8 cellular contexts compared by ENCODE assay signal in genomic region chr11:119100246-119100959, GRCh38. TPM values are rescaled to one million over a fixed set of nuclear protein-coding genes. Genes with fewer than 3 reads are reported as not detected.
A peak's percentile ranks its signal among the peaks of the same experiment; 100 is the strongest.
DNase-seq lines count a peak whose midpoint lies in the region; ATAC-seq, FAIRE-seq and TF ChIP-seq lines count a peak whose summit lies in the region.

No MANE protein-coding gene starts in this region.

- TF ChIP-seq CTCF in cardiac muscle cell (IDR thresholded peaks at IDR 0.05; ENCODE audit: low read depth, low read length) (peak; percentile 54), ascending aorta (IDR thresholded peaks at IDR 0.05) (peak in 1 of 3 experiments; percentile 23), HepG2 (CRISPR knock-in tag; IDR thresholded peaks at IDR 0.05) (peak; percentile 73), vagina (IDR thresholded peaks at IDR 0.05) (no peak), testis (IDR thresholded peaks at IDR 0.05) (peak in 1 of 3 experiments; percentile 17)

- no peaks in the 10 kb centered on the region for H3K9me3 ChIP-seq in cardiac muscle cell (ENCODE audit: low read depth)
- no peaks in the 10 kb centered on the region for H3K9me3 ChIP-seq in ascending aorta
- no peaks in the 10 kb centered on the region for H3K9me3 ChIP-seq in HepG2 (ENCODE audit: low read length)
- H3K9me3 ChIP-seq in vagina = no peaks in the 10 kb centered on the region
- H3K9me3 ChIP-seq in testis = no peaks in the 10 kb centered on the region

- BruUV-seq in HepG2 (replicated peaks; lab: Mats Ljungman, UMichigan) = no TSS peak

- POLR2A ChIA-PET in HepG2 (lab: Yijun Ruan, JAX) = interaction anchor here (0.9 to 1.5 kb wide), 2 partner anchors 8 to 15 kb away, joined by 3 to 9 read pairs; partner anchors contain the start of gene HMBS

- peak overlapping the region; percentile 96 for H3K4me2 ChIP-seq in HepG2 (ENCODE audit: low read depth, low read length)

- CTCF ChIA-PET in HepG2 (lab: Yijun Ruan, JAX; ENCODE audit: low intra/inter-chr PET ratio, low total read pairs) = interaction anchor here (1.1 kb wide), 1 partner anchor 34 kb away, joined by 3 read pairs; no protein-coding TSS in a partner anchor

- TF ChIP-seq RAD21 in HepG2 (CRISPR knock-in tag; IDR thresholded peaks at IDR 0.05) = no peak

- 23% methylated on average over 11 of the region's 11 CpGs for WGBS in HepG2 (ENCODE audit: low lambda C conversion rate)
- 49 to 50% methylated on average over 11 of the region's 11 CpGs for WGBS in testis, 2 donors

- H3K9ac ChIP-seq in HepG2 (ENCODE audit: insufficient read depth, low read depth, low read length) = peak overlapping the region; percentile 93

- ATAC-seq in Right ventricle myocardium inferior (no peak), HepG2 (peak; percentile 13)

- peaks cover 15% of the 10 kb centered on the region for H3K79me2 ChIP-seq in HepG2 (ENCODE audit: insufficient read depth, low read length)

- DNase-seq in cardiac muscle cell (ENCODE audit: low read depth in 1 of 2, low spot score in 1 of 2) = peak in 1 of 2 donors; percentile 61
- DNase-seq in Right ventricle myocardium inferior (ENCODE audit: missing footprints) = no peak
- DNase-seq in NCI-H2081 (lab: John Stamatoyannopoulos, UW) = peak; percentile 33 to 65
- no peak for DNase-seq in ascending aorta (ENCODE audit: low spot score in 2 of 2)
- DNase-seq in HepG2 (ENCODE audit: low spot score) = peak; percentile 62
- DNase-seq in vagina (ENCODE audit: extremely low spot score in 2 of 2) = no peak
- DNase-seq in H54 (ENCODE audit: insufficient read length, low spot score) = no peak
- no peak for DNase-seq in testis

- no peak overlapping the region for H2AFZ ChIP-seq in HepG2 (ENCODE audit: low read length)

- TF ChIP-seq POLR2A in HepG2 (IDR thresholded peaks at IDR 0.05; ENCODE audit: insufficient read depth in 1 of 2, low read depth in 2 of 2, low read length in 2 of 2) (no peak), vagina (IDR thresholded peaks at IDR 0.05) (no peak), H54 (IDR thresholded peaks at IDR 0.05; ENCODE audit: low read depth, low read length) (no peak), testis (IDR thresholded peaks at IDR 0.05) (no peak)

- H3K36me3 ChIP-seq in cardiac muscle cell (peaks cover 22% of the 10 kb centered on the region), ascending aorta (peaks cover 18 to 24% of the 10 kb centered on the region in 2 donors), HepG2 (replicated peaks in 1 of 2; ENCODE audit: control insufficient read depth in 1 of 2, insufficient read depth in 2 of 2, low read length in 2 of 2) (peaks cover 10 to 26% of the 10 kb centered on the region in 2 experiments; a peak in 4 of 5 replicates), vagina (peaks cover 0 to 21% of the 10 kb centered on the region in 2 donors), testis (ENCODE audit: low read depth, missing control alignments) (no peaks in the 10 kb centered on the region)

- TF ChIP-seq EP300 in HepG2 (IDR thresholded peaks at IDR 0.05; ENCODE audit: low read depth in 2 of 2, low read length in 2 of 2) (no peak), HepG2 (CRISPR knock-in tag; IDR thresholded peaks at IDR 0.05; ENCODE audit: borderline replicate concordance) (no peak)

- peak overlapping the region; percentile 51 for H3K4me3 ChIP-seq in cardiac muscle cell
- H3K4me3 ChIP-seq in ascending aorta = peak overlapping the region; percentile 75 to 89
- peak overlapping the region; percentile 77 to 91 (median 86) for H3K4me3 ChIP-seq in HepG2 (replicated peaks in 1 of 3; ENCODE audit: insufficient read depth in 1 of 3, low read depth in 2 of 3, low read length in 3 of 3)
- H3K4me3 ChIP-seq in vagina = peak overlapping the region; percentile 71 to 96
- H3K4me3 ChIP-seq in testis = peak overlapping the region in 1 of 2 donors; percentile 85

- intact Hi-C loops in Right ventricle myocardium inferior (cut with DNase I) (loop anchor here (5.0 kb wide), 1 partner anchor 173 kb away; the partner anchor contains the start of gene BCL9L), ascending aorta (cut with DNase I) (loop anchor here (5.0 to 10.0 kb wide), 2 partner anchors 217 to 666 kb away; partner anchors contain the start of genes KMT2A and MCAM), HepG2 (cut with micrococcal nuclease; ENCODE audit: unreplicated experiment) (loop anchor here (2.0 kb wide), 1 partner anchor 20 kb away; the partner anchor contains the start of gene HINFP), vagina (cut with DNase I) (loop anchor here (10.0 kb wide), 1 partner anchor 234 kb away; the partner anchor contains the start of gene RNF26), testis (cut with DNase I; ENCODE audit: low total_unique reads) (no loop called here)

- no peaks in the 10 kb centered on the region for H4K20me1 ChIP-seq in HepG2 (ENCODE audit: insufficient read depth, low read length)

- peaks cover 10% of the 10 kb centered on the region for H3K4me1 ChIP-seq in cardiac muscle cell (ENCODE audit: low read depth)
- peaks cover 15 to 22% of the 10 kb centered on the region in 2 donors for H3K4me1 ChIP-seq in ascending aorta
- peaks cover 32% of the 10 kb centered on the region for H3K4me1 ChIP-seq in HepG2 (ENCODE audit: insufficient read depth, low read length)
- H3K4me1 ChIP-seq in vagina = peaks cover 39% of the 10 kb centered on the region
- peaks cover 32% of the 10 kb centered on the region for H3K4me1 ChIP-seq in testis

- H3K27me3 ChIP-seq in cardiac muscle cell (no peaks in the 10 kb centered on the region), ascending aorta (no peaks in the 10 kb centered on the region), HepG2 (ENCODE audit: control insufficient read depth in 1 of 2, insufficient read depth in 2 of 2, low read length in 2 of 2) (no peaks in the 10 kb centered on the region; a peak in 1 of 5 replicates), vagina (no peaks in the 10 kb centered on the region), testis (no peaks in the 10 kb centered on the region)

- H3K27ac ChIP-seq in cardiac muscle cell (peak overlapping the region; percentile 97), ascending aorta (no peak overlapping the region), HepG2 (ENCODE audit: extremely low read length, insufficient read depth, low read length) (peak overlapping the region; percentile 97), vagina (no peak overlapping the region), testis (no peak overlapping the region)

- FAIRE-seq in HepG2 (lab: Jason Lieb, UNC) = peak; percentile 69
- no peak for FAIRE-seq in H54 (lab: Jason Lieb, UNC)

- in situ Hi-C loops in HepG2 (cut with HindIII; ENCODE audit: extremely low pct_ligation_motif_present, low pct_unique_long_range_greater_than_20kb) = no loop called here

RNA-seq across cellular contexts. Expression of gene DPAGT1, which starts 1.2 kb away (rescaled TPM):
- total RNA-seq in cardiac muscle cell (31.4 and 36.0 TPM in 2 replicates), Right ventricle myocardium inferior (21.1 TPM), ascending aorta (61.9 TPM), HepG2 (2016; rRNA removed; fragmentation: Illumina TruSeq; extraction: Trizol) (15.1 and 37.6 TPM in 2 replicates), vagina (18.2 TPM), testis (10 to 100 TPM; 29.4 to 35.5 TPM)
- polyA plus RNA-seq in cardiac muscle cell (57.9 and 77.3 TPM in 2 replicates), HepG2 (2011; rRNA removed) (63.9 and 70.7 TPM in 2 replicates), testis (ENCODE audit: insufficient read depth, low read depth, low replicate concordance) (24.6 TPM)
- total RNA-seq in HepG2 (2016; cell fraction: cytosol; rRNA removed; fragmentation: Illumina TruSeq; extraction: Trizol; ENCODE audit: low read depth) = 9.0 and 10.4 TPM in 2 replicates
- 13.6 and 37.2 TPM in 2 replicates for total RNA-seq in HepG2 (2016; cell fraction: insoluble cytoplasmic fraction; rRNA removed; fragmentation: Illumina TruSeq; extraction: Trizol)
- 11.6 and 12.3 TPM in 2 replicates for total RNA-seq in HepG2 (2016; cell fraction: membrane; rRNA removed; fragmentation: Illumina TruSeq; extraction: Trizol)
- 44.3 and 47.6 TPM in 2 replicates for total RNA-seq in HepG2 (2016; cell fraction: nucleus; rRNA removed; fragmentation: Illumina TruSeq; extraction: Trizol)
- polyA plus RNA-seq in HepG2 (2011; cell fraction: cytosol; rRNA removed) = 58.3 and 83.9 TPM in 2 replicates
- polyA plus RNA-seq in HepG2 (2011; cell fraction: nucleus; rRNA removed) = 188 and 198 TPM in 2 replicates
- polyA plus RNA-seq in HepG2 (2012) = 29.8 and 34.0 TPM in 2 replicates
- 7.4 and 9.5 TPM in 2 replicates for polyA plus RNA-seq in HepG2 (2016; cell fraction: cytosol; fragmentation: Illumina TruSeq; extraction: Trizol; ENCODE audit: low read depth)
- 22.6 and 25.1 TPM in 2 replicates for polyA plus RNA-seq in HepG2 (2016; cell fraction: insoluble cytoplasmic fraction; fragmentation: Illumina TruSeq; extraction: Trizol; ENCODE audit: low read depth)
- 11.7 and 14.0 TPM in 2 replicates for polyA plus RNA-seq in HepG2 (2016; cell fraction: membrane; fragmentation: Illumina TruSeq; extraction: Trizol; ENCODE audit: low read depth)
- polyA plus RNA-seq in HepG2 (2016; cell fraction: nucleus; fragmentation: Illumina TruSeq; extraction: Trizol; ENCODE audit: insufficient read depth, low read depth) = 111 TPM in 2 replicates
- 144 and 162 TPM in 2 replicates for polyA minus RNA-seq in HepG2 (2011; rRNA and poly(A)+ RNA removed; ENCODE audit: low replicate concordance)
- 27.4 and 33.9 TPM in 2 replicates for polyA minus RNA-seq in HepG2 (2011; cell fraction: cytosol; rRNA and poly(A)+ RNA removed)
- 47.9 and 50.1 TPM in 2 replicates for polyA minus RNA-seq in HepG2 (2011; cell fraction: nucleus; rRNA and poly(A)+ RNA removed)

RNA-seq across cellular contexts. Expression of gene C2CD2L, which starts 6.7 kb away (rescaled TPM):
- 16.4 and 20.8 TPM in 2 replicates for total RNA-seq in cardiac muscle cell
- 11.1 and 14.8 TPM in 2 replicates for polyA plus RNA-seq in cardiac muscle cell
- total RNA-seq in Right ventricle myocardium inferior = 11.8 TPM
- 16.7 TPM for total RNA-seq in ascending aorta
- total RNA-seq in HepG2 (2016; rRNA removed; fragmentation: Illumina TruSeq; extraction: Trizol) = 1.2 and 3.7 TPM in 2 replicates
- total RNA-seq in HepG2 (2016; cell fraction: cytosol; rRNA removed; fragmentation: Illumina TruSeq; extraction: Trizol; ENCODE audit: low read depth) = 0.79 and 1.4 TPM in 2 replicates
- 1.5 and 3.1 TPM in 2 replicates for total RNA-seq in HepG2 (2016; cell fraction: insoluble cytoplasmic fraction; rRNA removed; fragmentation: Illumina TruSeq; extraction: Trizol)
- 1.6 and 1.9 TPM in 2 replicates for total RNA-seq in HepG2 (2016; cell fraction: membrane; rRNA removed; fragmentation: Illumina TruSeq; extraction: Trizol)
- 5.6 and 5.7 TPM in 2 replicates for total RNA-seq in HepG2 (2016; cell fraction: nucleus; rRNA removed; fragmentation: Illumina TruSeq; extraction: Trizol)
- 5.5 and 6.0 TPM in 2 replicates for polyA plus RNA-seq in HepG2 (2011; rRNA removed)
- polyA plus RNA-seq in HepG2 (2011; cell fraction: cytosol; rRNA removed) = 3.1 and 3.8 TPM in 2 replicates
- polyA plus RNA-seq in HepG2 (2011; cell fraction: nucleus; rRNA removed) = 19.5 and 20.9 TPM in 2 replicates
- 3.6 and 6.9 TPM in 2 replicates for polyA plus RNA-seq in HepG2 (2012)
- 0.15 and 0.31 TPM in 2 replicates for polyA plus RNA-seq in HepG2 (2016; cell fraction: cytosol; fragmentation: Illumina TruSeq; extraction: Trizol; ENCODE audit: low read depth)
- polyA plus RNA-seq in HepG2 (2016; cell fraction: insoluble cytoplasmic fraction; fragmentation: Illumina TruSeq; extraction: Trizol; ENCODE audit: low read depth) = 1.6 and 2.4 TPM in 2 replicates
- 1.5 TPM in 2 replicates for polyA plus RNA-seq in HepG2 (2016; cell fraction: membrane; fragmentation: Illumina TruSeq; extraction: Trizol; ENCODE audit: low read depth)
- 13.0 and 14.1 TPM in 2 replicates for polyA plus RNA-seq in HepG2 (2016; cell fraction: nucleus; fragmentation: Illumina TruSeq; extraction: Trizol; ENCODE audit: insufficient read depth, low read depth)
- 12.9 and 18.4 TPM in 2 replicates for polyA minus RNA-seq in HepG2 (2011; rRNA and poly(A)+ RNA removed; ENCODE audit: low replicate concordance)
- 2.0 and 5.5 TPM in 2 replicates for polyA minus RNA-seq in HepG2 (2011; cell fraction: cytosol; rRNA and poly(A)+ RNA removed)
- 10.0 and 17.3 TPM in 2 replicates for polyA minus RNA-seq in HepG2 (2011; cell fraction: nucleus; rRNA and poly(A)+ RNA removed)
- total RNA-seq in vagina = 7.1 TPM
- 10 to 100 TPM; 11.7 to 12.3 TPM for total RNA-seq in testis
- polyA plus RNA-seq in testis (ENCODE audit: insufficient read depth, low read depth, low replicate concordance) = 7.8 TPM

RNA-seq across cellular contexts. Expression of gene HMBS, which starts 15.7 kb away (rescaled TPM):
- total RNA-seq in cardiac muscle cell (9.6 and 17.2 TPM in 2 replicates), Right ventricle myocardium inferior (22.8 TPM), ascending aorta (82.8 TPM), HepG2 (2016; rRNA removed; fragmentation: Illumina TruSeq; extraction: Trizol) (9.4 and 14.0 TPM in 2 replicates), vagina (13.5 TPM), testis (10 to 100 TPM; 17.0 to 17.3 TPM)
- polyA plus RNA-seq in cardiac muscle cell (55.2 and 92.9 TPM in 2 replicates), HepG2 (2011; rRNA removed) (46.8 and 46.9 TPM in 2 replicates), testis (ENCODE audit: insufficient read depth, low read depth, low replicate concordance) (14.0 TPM)
- 11.3 and 12.0 TPM in 2 replicates for total RNA-seq in HepG2 (2016; cell fraction: cytosol; rRNA removed; fragmentation: Illumina TruSeq; extraction: Trizol; ENCODE audit: low read depth)
- 10.3 and 11.8 TPM in 2 replicates for total RNA-seq in HepG2 (2016; cell fraction: insoluble cytoplasmic fraction; rRNA removed; fragmentation: Illumina TruSeq; extraction: Trizol)
- total RNA-seq in HepG2 (2016; cell fraction: membrane; rRNA removed; fragmentation: Illumina TruSeq; extraction: Trizol) = 17.7 and 22.9 TPM in 2 replicates
- 19.9 and 22.9 TPM in 2 replicates for total RNA-seq in HepG2 (2016; cell fraction: nucleus; rRNA removed; fragmentation: Illumina TruSeq; extraction: Trizol)
- polyA plus RNA-seq in HepG2 (2011; cell fraction: cytosol; rRNA removed) = 36.8 and 52.6 TPM in 2 replicates
- 114 and 141 TPM in 2 replicates for polyA plus RNA-seq in HepG2 (2011; cell fraction: nucleus; rRNA removed)
- polyA plus RNA-seq in HepG2 (2012) = 25.3 and 27.5 TPM in 2 replicates
- 41.8 and 50.4 TPM in 2 replicates for polyA plus RNA-seq in HepG2 (2016; cell fraction: cytosol; fragmentation: Illumina TruSeq; extraction: Trizol; ENCODE audit: low read depth)
- 59.7 and 64.5 TPM in 2 replicates for polyA plus RNA-seq in HepG2 (2016; cell fraction: insoluble cytoplasmic fraction; fragmentation: Illumina TruSeq; extraction: Trizol; ENCODE audit: low read depth)
- polyA plus RNA-seq in HepG2 (2016; cell fraction: membrane; fragmentation: Illumina TruSeq; extraction: Trizol; ENCODE audit: low read depth) = 48.2 and 57.5 TPM in 2 replicates
- 85.4 and 92.8 TPM in 2 replicates for polyA plus RNA-seq in HepG2 (2016; cell fraction: nucleus; fragmentation: Illumina TruSeq; extraction: Trizol; ENCODE audit: insufficient read depth, low read depth)
- polyA minus RNA-seq in HepG2 (2011; rRNA and poly(A)+ RNA removed; ENCODE audit: low replicate concordance) = 40.3 and 66.3 TPM in 2 replicates
- 14.4 and 18.5 TPM in 2 replicates for polyA minus RNA-seq in HepG2 (2011; cell fraction: cytosol; rRNA and poly(A)+ RNA removed)
- 22.6 and 26.1 TPM in 2 replicates for polyA minus RNA-seq in HepG2 (2011; cell fraction: nucleus; rRNA and poly(A)+ RNA removed)

RNA-seq across cellular contexts. Expression of gene HINFP, which starts 21.0 kb away (rescaled TPM):
- total RNA-seq in cardiac muscle cell = 21.6 and 28.2 TPM in 2 replicates
- 33.2 and 34.1 TPM in 2 replicates for polyA plus RNA-seq in cardiac muscle cell
- total RNA-seq in Right ventricle myocardium inferior = 13.0 TPM
- 36.5 TPM for total RNA-seq in ascending aorta
- total RNA-seq in HepG2 (2016; rRNA removed; fragmentation: Illumina TruSeq; extraction: Trizol) = 13.3 and 15.1 TPM in 2 replicates
- 19.3 and 21.2 TPM in 2 replicates for total RNA-seq in HepG2 (2016; cell fraction: cytosol; rRNA removed; fragmentation: Illumina TruSeq; extraction: Trizol; ENCODE audit: low read depth)
- 13.0 and 15.1 TPM in 2 replicates for total RNA-seq in HepG2 (2016; cell fraction: insoluble cytoplasmic fraction; rRNA removed; fragmentation: Illumina TruSeq; extraction: Trizol)
- 11.9 and 13.6 TPM in 2 replicates for total RNA-seq in HepG2 (2016; cell fraction: membrane; rRNA removed; fragmentation: Illumina TruSeq; extraction: Trizol)
- total RNA-seq in HepG2 (2016; cell fraction: nucleus; rRNA removed; fragmentation: Illumina TruSeq; extraction: Trizol) = 14.0 and 18.0 TPM in 2 replicates
- polyA plus RNA-seq in HepG2 (2011; rRNA removed) = 21.4 and 27.5 TPM in 2 replicates
- 15.9 and 17.5 TPM in 2 replicates for polyA plus RNA-seq in HepG2 (2011; cell fraction: cytosol; rRNA removed)
- polyA plus RNA-seq in HepG2 (2011; cell fraction: nucleus; rRNA removed) = 47.6 and 50.8 TPM in 2 replicates
- 8.2 and 13.4 TPM in 2 replicates for polyA plus RNA-seq in HepG2 (2012)
- polyA plus RNA-seq in HepG2 (2016; cell fraction: cytosol; fragmentation: Illumina TruSeq; extraction: Trizol; ENCODE audit: low read depth) = 2.5 and 2.6 TPM in 2 replicates
- 14.5 and 17.5 TPM in 2 replicates for polyA plus RNA-seq in HepG2 (2016; cell fraction: insoluble cytoplasmic fraction; fragmentation: Illumina TruSeq; extraction: Trizol; ENCODE audit: low read depth)
- polyA plus RNA-seq in HepG2 (2016; cell fraction: membrane; fragmentation: Illumina TruSeq; extraction: Trizol; ENCODE audit: low read depth) = 4.6 and 5.7 TPM in 2 replicates
- polyA plus RNA-seq in HepG2 (2016; cell fraction: nucleus; fragmentation: Illumina TruSeq; extraction: Trizol; ENCODE audit: insufficient read depth, low read depth) = 29.7 and 32.0 TPM in 2 replicates
- 40.6 and 44.8 TPM in 2 replicates for polyA minus RNA-seq in HepG2 (2011; rRNA and poly(A)+ RNA removed; ENCODE audit: low replicate concordance)
- 12.8 and 13.3 TPM in 2 replicates for polyA minus RNA-seq in HepG2 (2011; cell fraction: cytosol; rRNA and poly(A)+ RNA removed)
- 32.8 and 34.8 TPM in 2 replicates for polyA minus RNA-seq in HepG2 (2011; cell fraction: nucleus; rRNA and poly(A)+ RNA removed)
- 22.1 TPM for total RNA-seq in vagina
- total RNA-seq in testis = 10 to 100 TPM; 58.3 to 58.7 TPM
- 38.3 TPM for polyA plus RNA-seq in testis (ENCODE audit: insufficient read depth, low read depth, low replicate concordance)

RNA-seq across cellular contexts. Expression of gene VPS11, which starts 32.8 kb away (rescaled TPM):
- 22.1 and 34.1 TPM in 2 replicates for total RNA-seq in cardiac muscle cell
- 22.3 and 23.7 TPM in 2 replicates for polyA plus RNA-seq in cardiac muscle cell
- total RNA-seq in Right ventricle myocardium inferior = 19.3 TPM
- total RNA-seq in ascending aorta = 23.4 TPM
- total RNA-seq in HepG2 (2016; rRNA removed; fragmentation: Illumina TruSeq; extraction: Trizol) = 21.6 and 23.3 TPM in 2 replicates
- total RNA-seq in HepG2 (2016; cell fraction: cytosol; rRNA removed; fragmentation: Illumina TruSeq; extraction: Trizol; ENCODE audit: low read depth) = 6.4 and 6.5 TPM in 2 replicates
- total RNA-seq in HepG2 (2016; cell fraction: insoluble cytoplasmic fraction; rRNA removed; fragmentation: Illumina TruSeq; extraction: Trizol) = 21.3 and 22.8 TPM in 2 replicates
- total RNA-seq in HepG2 (2016; cell fraction: membrane; rRNA removed; fragmentation: Illumina TruSeq; extraction: Trizol) = 9.2 and 11.1 TPM in 2 replicates
- total RNA-seq in HepG2 (2016; cell fraction: nucleus; rRNA removed; fragmentation: Illumina TruSeq; extraction: Trizol) = 21.4 and 23.5 TPM in 2 replicates
- polyA plus RNA-seq in HepG2 (2011; rRNA removed) = 13.7 and 18.9 TPM in 2 replicates
- 9.2 and 10.9 TPM in 2 replicates for polyA plus RNA-seq in HepG2 (2011; cell fraction: cytosol; rRNA removed)
- 37.3 and 44.1 TPM in 2 replicates for polyA plus RNA-seq in HepG2 (2011; cell fraction: nucleus; rRNA removed)
- polyA plus RNA-seq in HepG2 (2012) = 15.7 and 19.6 TPM in 2 replicates
- polyA plus RNA-seq in HepG2 (2016; cell fraction: cytosol; fragmentation: Illumina TruSeq; extraction: Trizol; ENCODE audit: low read depth) = 4.7 and 5.9 TPM in 2 replicates
- polyA plus RNA-seq in HepG2 (2016; cell fraction: insoluble cytoplasmic fraction; fragmentation: Illumina TruSeq; extraction: Trizol; ENCODE audit: low read depth) = 21.2 and 24.0 TPM in 2 replicates
- 7.4 and 8.7 TPM in 2 replicates for polyA plus RNA-seq in HepG2 (2016; cell fraction: membrane; fragmentation: Illumina TruSeq; extraction: Trizol; ENCODE audit: low read depth)
- 43.3 and 60.4 TPM in 2 replicates for polyA plus RNA-seq in HepG2 (2016; cell fraction: nucleus; fragmentation: Illumina TruSeq; extraction: Trizol; ENCODE audit: insufficient read depth, low read depth)
- polyA minus RNA-seq in HepG2 (2011; rRNA and poly(A)+ RNA removed; ENCODE audit: low replicate concordance) = 22.7 and 23.9 TPM in 2 replicates
- 8.7 and 13.0 TPM in 2 replicates for polyA minus RNA-seq in HepG2 (2011; cell fraction: cytosol; rRNA and poly(A)+ RNA removed)
- polyA minus RNA-seq in HepG2 (2011; cell fraction: nucleus; rRNA and poly(A)+ RNA removed) = 23.0 and 26.8 TPM in 2 replicates
- total RNA-seq in vagina = 56.0 TPM
- total RNA-seq in testis = 10 to 100 TPM; 50.7 to 56.7 TPM
- 60.5 TPM for polyA plus RNA-seq in testis (ENCODE audit: insufficient read depth, low read depth, low replicate concordance)

Comparison
In these comparisons a context has a peak if more than half of its experiments do, and no peak if none do; other contexts are left out.
1. DNase-seq: peak in NCI-H2081 (2 of 2) and HepG2 (single experiment); none in Right ventricle myocardium inferior (single experiment), ascending aorta (0 of 2), vagina (0 of 2), H54 (single experiment) and testis (single experiment).
2. H3K27ac ChIP-seq: peak in cardiac muscle cell (single experiment) and HepG2 (single experiment); none in ascending aorta (0 of 2), vagina (single experiment) and testis (0 of 2).
3. CTCF ChIP-seq: peak in cardiac muscle cell (single experiment) and HepG2 (single experiment); none in vagina (0 of 3).